9 cellular contexts compared by ENCODE assay signal in the genomic region with DNA sequence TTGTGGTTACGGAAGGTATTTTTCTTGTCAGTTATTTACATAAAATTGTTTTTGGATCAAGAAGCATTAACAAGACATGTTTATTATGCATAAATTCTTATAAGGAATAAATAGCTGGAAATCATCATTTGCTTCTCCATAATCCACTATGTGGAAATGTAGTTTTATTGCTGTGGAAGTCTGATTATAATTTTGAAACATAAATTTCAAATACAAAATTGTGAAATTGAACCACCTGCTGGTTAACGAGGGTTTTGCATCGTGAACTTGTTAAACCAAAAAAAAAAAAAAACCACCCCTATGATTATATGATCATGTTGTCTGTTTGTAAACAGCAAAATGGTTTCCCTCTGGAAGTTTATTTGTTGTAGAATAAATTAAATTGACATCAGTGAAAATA. TPM values are rescaled to one million over a fixed set of nuclear protein-coding genes. Genes with fewer than 3 reads are reported as not detected.
A peak's percentile ranks its signal among the peaks of the same experiment; 100 is the strongest.
DNase-seq lines count a peak whose midpoint lies in the region; ATAC-seq and TF ChIP-seq lines count a peak whose summit lies in the region.
"Had no signal": no experiment of that assay in that cellular context is flagged by ENCODE, and none has a peak within 500 bp of the region (broad histone marks: within the 10 kb centered on the region; RNA-seq: fewer than 3 reads in every experiment).

No MANE protein-coding gene starts in this region.

- H3K27ac ChIP-seq in endodermal cell (ENCODE audit: low read depth, low read length) (no peak overlapping the region), parathyroid adenoma (no peak overlapping the region)

- H3K27me3 Mint-ChIP-seq in endodermal cell (ENCODE audit: insufficient read depth) = no peaks in the 10 kb centered on the region

- H3K36me3 Mint-ChIP-seq in endodermal cell (ENCODE audit: low read depth) = peaks cover 62% of the 10 kb centered on the region

- H3K9me3 Mint-ChIP-seq in endodermal cell = no peaks in the 10 kb centered on the region
- H3K9me3 Mint-ChIP-seq: CD8-positive, alpha-beta memory T cell had no signal

- H3K27me3 ChIP-seq in endodermal cell (ENCODE audit: control insufficient read depth, insufficient read depth, low read length, poor library complexity, severe bottlenecking) = no peaks in the 10 kb centered on the region
- H3K27me3 ChIP-seq in parathyroid adenoma (ENCODE audit: control insufficient read depth, insufficient read depth, low read length) = no peaks in the 10 kb centered on the region

- no peak for ATAC-seq in HG02588 (IDR thresholded peaks at IDR 0.05; ENCODE audit: unreplicated experiment)

- 100% methylated on average over 2 of the region's 3 CpGs; no CpG with 5 or more reads in 1 of the 2 experiments for WGBS in endodermal cell (ENCODE audit: insufficient coverage in 1 of 2, insufficient read length in 1 of 2), 2 experiments

- peak in 2 of 3 experiments; percentile 2 to 4 for DNase-seq in NCI-H1417 (lab: John Stamatoyannopoulos, UW)
- DNase-seq in NCI-H1417 treated with DMSO at 0.1 percent for 48 hours (lab: John Stamatoyannopoulos, UW) = no peak
- peak; percentile 9 for DNase-seq in LoVo (ENCODE audit: low spot score)
- no peak for DNase-seq in endodermal cell
- DNase-seq in COLO668 (lab: John Stamatoyannopoulos, UW; ENCODE audit: unreplicated experiment) = no peak
- no peak for DNase-seq in putamen (ENCODE audit: low spot score)

- H3K79me2 ChIP-seq in parathyroid adenoma = no peaks in the 10 kb centered on the region

- no peak overlapping the region for H2AFZ ChIP-seq in parathyroid adenoma

- peak; percentile 78 for TF ChIP-seq CTCF in endodermal cell (conservative IDR thresholded peaks at IDR 0.05)
- peak; percentile 52 for TF ChIP-seq CTCF in parathyroid adenoma (IDR thresholded peaks at IDR 0.05)

- H3K9me3 ChIP-seq in endodermal cell (ENCODE audit: control insufficient read depth, low read length) (no peaks in the 10 kb centered on the region), parathyroid adenoma (ENCODE audit: control insufficient read depth, low read length) (no peaks in the 10 kb centered on the region)

- H3K36me3 ChIP-seq in endodermal cell (ENCODE audit: control insufficient read depth, insufficient read depth, low read length) (peaks cover 65% of the 10 kb centered on the region), parathyroid adenoma (ENCODE audit: control insufficient read depth, insufficient read depth, low read length) (no peaks in the 10 kb centered on the region)

- H3K4me1 ChIP-seq in endodermal cell (ENCODE audit: control insufficient read depth, insufficient read depth, low read length) = no peaks in the 10 kb centered on the region
- H3K4me1 ChIP-seq in parathyroid adenoma = no peaks in the 10 kb centered on the region

- H3K4me3 ChIP-seq in endodermal cell (ENCODE audit: low read length) (no peak overlapping the region), parathyroid adenoma (ENCODE audit: low read depth, low read length) (no peak overlapping the region)

- no peak overlapping the region for H3K4me3 Mint-ChIP-seq in endodermal cell
- H3K4me3 Mint-ChIP-seq: CD8-positive, alpha-beta memory T cell had no signal

- no peaks in the 10 kb centered on the region for H3K4me1 Mint-ChIP-seq in endodermal cell
- H3K4me1 Mint-ChIP-seq: CD8-positive, alpha-beta memory T cell had no signal

- no peak overlapping the region for H3K27ac Mint-ChIP-seq in endodermal cell
- H3K27ac Mint-ChIP-seq: CD8-positive, alpha-beta memory T cell had no signal

- H3K9ac ChIP-seq in endodermal cell (ENCODE audit: extremely low read depth, low read length, poor library complexity, severe bottlenecking) (no peak overlapping the region), parathyroid adenoma (no peak overlapping the region)

- no peak overlapping the region for H3K4me2 ChIP-seq in parathyroid adenoma (ENCODE audit: low read length)

RNA-seq across cellular contexts. Expression of a gene that starts 25.9 kb away (rescaled TPM):
- total RNA-seq in endodermal cell = 10 to 100 TPM; 13.1 to 16.6 TPM
- polyA plus RNA-seq in endodermal cell (2013, experiment 1 of 2) = 14.5 TPM
- polyA plus RNA-seq in endodermal cell (2013, experiment 2 of 2) = 14.9 TPM

RNA-seq across cellular contexts. Expression of a gene that starts 35.8 kb away (rescaled TPM):
- 10 to 100 TPM; 22.2 to 25.9 TPM for total RNA-seq in endodermal cell
- 37.1 TPM for polyA plus RNA-seq in endodermal cell (2013, experiment 1 of 2)
- polyA plus RNA-seq in endodermal cell (2013, experiment 2 of 2) = 39.4 TPM

Comparison
In these comparisons a context has a peak if more than half of its experiments do, and no peak if none do; other contexts are left out.
1. DNase-seq: peak in NCI-H1417 (2 of 3) and LoVo (single experiment); none in NCI-H1417 treated with DMSO at 0.1 percent for 48 hours (single experiment), endodermal cell (single experiment), COLO668 (single experiment) and putamen (single experiment).